Comparison of ENCODE assay signal across 19 cellular contexts in genomic region chr5:150431048-150431447, GRCh38.
"Had no signal": no experiment of that assay in that cellular context is flagged by ENCODE, and none has a peak within 500 bp of the region (broad histone marks: within the 10 kb centered on the region; RNA-seq: fewer than 3 reads in every experiment).

No MANE protein-coding gene starts in this region.

- H3K36me3 Mint-ChIP-seq: activated naive CD8-positive, alpha-beta T cell treated with anti-CD3 and anti-CD28 coated beads, Interleukin-2, amount 10 ng/mL, durations not matched to agents 7 days and 5 days; type B pancreatic cell had no signal

- H3K4me3 Mint-ChIP-seq: activated naive CD4-positive, alpha-beta T cell treated with anti-CD3 and anti-CD28 coated beads for 36 hours; activated naive CD8-positive, alpha-beta T cell treated with anti-CD3 and anti-CD28 coated beads, Interleukin-2, amount 10 ng/mL, durations not matched to agents 7 days and 5 days; activated T-cell treated with anti-CD3 and anti-CD28 coated beads, Interleukin-2, amount 50 U/mL, for 72 hours; endodermal cell; nephron; type B pancreatic cell had no signal

- H3K9me3 Mint-ChIP-seq: activated naive CD4-positive, alpha-beta T cell treated with anti-CD3 and anti-CD28 coated beads for 36 hours; activated naive CD8-positive, alpha-beta T cell treated with anti-CD3 and anti-CD28 coated beads, Interleukin-2, amount 10 ng/mL, durations not matched to agents 7 days and 5 days; activated T-cell treated with anti-CD3 and anti-CD28 coated beads, Interleukin-2, amount 50 U/mL, for 72 hours; endodermal cell; nephron; type B pancreatic cell had no signal

- ATAC-seq: activated T-cell treated with anti-CD3 and anti-CD28 coated beads, Interleukin-2, amount 50 U/mL, for 72 hours; left lobe of liver; right lobe of liver had no signal

- DNase-seq: activated CD4-positive, alpha-beta T cell treated with anti-CD3 and anti-CD28 coated beads for 1 hour; activated CD4-positive, alpha-beta T cell treated with anti-CD3 and anti-CD28 coated beads, Interleukin-2, amount 50 U/mL, for 48 hours; activated effector memory CD4-positive, alpha-beta T cell treated with Interleukin-2 at 50 U/mL for 16 hours; activated naive CD4-positive, alpha-beta T cell treated with anti-CD3 and anti-CD28 coated beads for 36 hours; activated naive CD8-positive, alpha-beta T cell treated with anti-CD3 and anti-CD28 coated beads, Interleukin-2, amount 10 ng/mL, durations not matched to agents 7 days and 5 days; activated T-cell treated with anti-CD3 and anti-CD28 coated beads, Interleukin-2, amount 50 U/mL, for 72 hours; amniotic stem cell; colonic mucosa; endodermal cell; mammary epithelial cell; stimulated activated CD4-positive, alpha-beta T cell treated with anti-CD3 and anti-CD28 coated beads, Interleukin-15, amount 100 ng/mL, for 24 hours; stimulated activated naive CD4-positive, alpha-beta T cell; testis had no signal

- H3K27ac Mint-ChIP-seq: activated naive CD4-positive, alpha-beta T cell treated with anti-CD3 and anti-CD28 coated beads for 36 hours; activated naive CD8-positive, alpha-beta T cell treated with anti-CD3 and anti-CD28 coated beads, Interleukin-2, amount 10 ng/mL, durations not matched to agents 7 days and 5 days; activated T-cell treated with anti-CD3 and anti-CD28 coated beads, Interleukin-2, amount 50 U/mL, for 72 hours; nephron; type B pancreatic cell had no signal

- H3K9me3 ChIP-seq: breast epithelium, colonic mucosa, right lobe of liver, testis, vagina had no signal
